Comparison of ENCODE assay signal across 16 cellular contexts in the genomic region with DNA sequence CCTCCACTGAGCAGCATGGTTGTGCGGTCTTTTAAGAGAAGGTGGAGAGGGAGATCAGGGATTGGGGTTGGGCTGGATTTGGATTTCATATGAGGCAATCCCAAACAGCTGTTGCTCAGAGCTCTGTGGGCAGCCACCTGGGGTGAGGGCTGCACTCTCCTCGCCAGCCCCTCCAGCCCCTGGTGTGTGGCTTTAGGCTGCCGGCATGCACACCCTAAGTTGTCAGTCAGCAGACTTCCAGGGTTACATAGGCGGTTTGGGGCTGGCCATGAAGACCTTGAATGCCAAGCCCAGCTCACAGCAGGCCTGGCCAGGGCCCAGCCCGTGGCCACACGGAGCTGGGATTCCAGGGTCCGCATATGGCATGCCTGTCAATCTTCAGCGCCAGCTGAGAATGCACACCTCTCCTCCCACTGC. TPM values are rescaled to one million over a fixed set of nuclear protein-coding genes. Genes with fewer than 3 reads are reported as not detected.
DNase-seq lines count a peak whose midpoint lies in the region; ATAC-seq and TF ChIP-seq lines count a peak whose summit lies in the region.
"Had no signal": no experiment of that assay in that cellular context is flagged by ENCODE, and none has a peak within 500 bp of the region (broad histone marks: within the 10 kb centered on the region; RNA-seq: fewer than 3 reads in every experiment).

No MANE protein-coding gene starts in this region.

- H2AK5ac ChIP-seq in IMR-90 (ENCODE audit: low read depth, low read length) (no peak overlapping the region), mesendoderm (ENCODE audit: low read length) (no peak overlapping the region)

- no peak for DNase-seq in IMR-90
- peak; percentile 61 for DNase-seq in WERI-Rb-1
- no peak for DNase-seq in left cardiac atrium
- peak; percentile 50 for DNase-seq in smooth muscle cell of the brain vasculature (ENCODE audit: low read depth, low spot score)
- no peak for DNase-seq in stimulated activated CD4-positive, alpha-beta T cell treated with anti-CD3 and anti-CD28 coated beads, Interleukin-4, amount 100 ng/mL, for 4 hours
- no peak for DNase-seq in mesendoderm
- no peak for DNase-seq in dedifferentiated amniotic fluid mesenchymal stem cell (ENCODE audit: extremely low spot score)
- DNase-seq: activated CD4-positive, alpha-beta T cell treated with anti-CD3 and anti-CD28 coated beads for 4 hours; CD4-positive, alpha-beta T cell; midbrain; NCI-H1930; occipital lobe; stimulated activated CD4-positive, alpha-beta T cell treated with anti-CD3 and anti-CD28 coated beads, Interleukin-12 subunit alpha, Interleukin-12 subunit beta, amount 100 ng/mL, for 4 hours; T-helper 17 cell had no signal

- H2AK9ac ChIP-seq in IMR-90 (replicated peaks; ENCODE audit: low read depth, low read length, poor library complexity), result no peak overlapping the region

- H2BK5ac ChIP-seq in IMR-90 (ENCODE audit: low read depth, low read length, poor library complexity, severe bottlenecking) (peak overlapping the region; percentile 17), mesendoderm (ENCODE audit: low read length) (no peak overlapping the region)

- TF ChIP-seq CTCF in IMR-90 (conservative IDR thresholded peaks at IDR 0.05; ENCODE audit: low read depth, low read length) (no peak), WERI-Rb-1 (IDR thresholded peaks at IDR 0.05; ENCODE audit: low read depth, low read length) (no peak)

- H3K27ac ChIP-seq in IMR-90 (ENCODE audit: insufficient read depth, low read length), result peak overlapping the region; percentile 34; the same call in 1 of the 2 replicates
- peak overlapping the region; percentile 86 for H3K27ac ChIP-seq in WERI-Rb-1
- no peak overlapping the region for H3K27ac ChIP-seq in mesendoderm (ENCODE audit: low read depth, low read length)
- H3K27ac ChIP-seq: epithelial cell of prostate had no signal

- H3K23ac ChIP-seq in IMR-90 (ENCODE audit: low read depth, low read length), result no peak overlapping the region
- H3K23ac ChIP-seq in mesendoderm (ENCODE audit: low read length), result no peak overlapping the region

- in situ Hi-C loops in IMR-90 (cut with MboI; ENCODE audit: low sequenced_read_pairs), result no loop called here

- H3K4me3 ChIP-seq in IMR-90 (ENCODE audit: insufficient read depth, low read depth, low read length) (no peak overlapping the region), WERI-Rb-1 (ENCODE audit: low read depth, low read length) (no peak overlapping the region), mesendoderm (ENCODE audit: low read length) (no peak overlapping the region)

- H3K27me3 ChIP-seq in IMR-90 (ENCODE audit: control insufficient read depth, insufficient read depth, low read length) (no peaks in the 10 kb centered on the region), WERI-Rb-1 (ENCODE audit: insufficient read depth, low read depth, severe bottlenecking) (no peaks in the 10 kb centered on the region), mesendoderm (ENCODE audit: insufficient read depth, low read length, poor library complexity) (no peaks in the 10 kb centered on the region)

- H3K56ac ChIP-seq in IMR-90 (ENCODE audit: extremely low read depth, insufficient read depth, low read length) (no peak overlapping the region), mesendoderm (ENCODE audit: low read length) (no peak overlapping the region)

- no peaks in the 10 kb centered on the region for H3K9me3 ChIP-seq in IMR-90 (ENCODE audit: control insufficient read depth, insufficient read depth, low read length)
- H3K9me3 ChIP-seq in WERI-Rb-1 (ENCODE audit: severe bottlenecking), result no peaks in the 10 kb centered on the region

- H3K4ac ChIP-seq in IMR-90 (ENCODE audit: low read depth, low read length) (no peak overlapping the region), mesendoderm (ENCODE audit: low read depth, low read length) (no peak overlapping the region)

- TF ChIP-seq POLR2A in IMR-90 (IDR thresholded peaks at IDR 0.05; ENCODE audit: low read depth, low read length), result no peak

- no peak overlapping the region for H2BK20ac ChIP-seq in IMR-90 (ENCODE audit: low read depth, low read length)

- no peak overlapping the region for H2BK120ac ChIP-seq in IMR-90 (ENCODE audit: low read depth, low read length)
- H2BK120ac ChIP-seq in mesendoderm (ENCODE audit: low read depth, low read length), result no peak overlapping the region

- H4K20me1 ChIP-seq in IMR-90 (ENCODE audit: insufficient read depth, low read length), result peaks cover 81% of the 10 kb centered on the region

- BruUV-seq in IMR-90 (replicated peaks; lab: Mats Ljungman, UMichigan), result no TSS peak

- H2BK15ac ChIP-seq in IMR-90 (ENCODE audit: low read depth, low read length), result no peak overlapping the region
- H2BK15ac ChIP-seq in mesendoderm (replicated peaks; ENCODE audit: low read depth), result no peak overlapping the region

- 75% methylated on average over 4 of the region's 8 CpGs; no CpG with 5 or more reads in 1 of the 2 experiments for WGBS in IMR-90 (ENCODE audit: extremely low coverage in 2 of 2, insufficient read length in 1 of 2), 2 experiments
- no CpG with 5 or more reads among the region's 8 CpGs for WGBS in mesendoderm (ENCODE audit: extremely low coverage, insufficient coverage, low lambda C conversion rate)

- H3K9ac ChIP-seq in IMR-90 (ENCODE audit: low read depth, low read length), result no peak overlapping the region
- H3K9ac ChIP-seq in mesendoderm (ENCODE audit: low read length), result no peak overlapping the region

- H3K4me1 ChIP-seq in IMR-90 (ENCODE audit: control insufficient read depth, insufficient read depth, low read length), result peaks cover 16% of the 10 kb centered on the region
- H3K4me1 ChIP-seq in mesendoderm (ENCODE audit: control insufficient read depth, low read depth, low read length), result peaks cover 8% of the 10 kb centered on the region

- CTCF ChIA-PET in IMR-90 (lab: Yijun Ruan, JAX), result interaction anchor here (0.5 kb wide), 1 partner anchor 45 kb away, joined by 3 read pairs; no protein-coding TSS in a partner anchor

- peaks cover 5% of the 10 kb centered on the region for H3K79me2 ChIP-seq in mesendoderm (ENCODE audit: control insufficient read depth, insufficient read depth, low read length)

- H3K79me1 ChIP-seq in IMR-90 (ENCODE audit: low read depth in 1 of 2, low read length in 2 of 2), result peaks cover 52 to 99% of the 10 kb centered on the region in 2 experiments
- peaks cover 33% of the 10 kb centered on the region for H3K79me1 ChIP-seq in mesendoderm (ENCODE audit: low read length)

- peaks cover 82% of the 10 kb centered on the region for H3K36me3 ChIP-seq in IMR-90 (ENCODE audit: control insufficient read depth, insufficient read depth, low read length)
- H3K36me3 ChIP-seq in WERI-Rb-1, result peaks cover 6% of the 10 kb centered on the region
- peaks cover 3% of the 10 kb centered on the region for H3K36me3 ChIP-seq in mesendoderm (ENCODE audit: control insufficient read depth, insufficient read depth, low read length)

- dilution Hi-C loops in IMR-90 (cut with HindIII; ENCODE audit: low sequenced_read_pairs, unreplicated experiment), result no loop called here

- H3K14ac ChIP-seq in IMR-90 (replicated peaks; ENCODE audit: low read depth, low read length), result no peak overlapping the region

- POLR2A ChIA-PET in IMR-90 (lab: Charles Lee; ENCODE audit: unreplicated experiment), result no interaction called here

- ATAC-seq in IMR-90 (ENCODE audit: low read depth), result no peak
- ATAC-seq in left cardiac atrium, result peak; percentile 11 to 20
- ATAC-seq: activated naive CD4-positive, alpha-beta T cell treated with anti-CD3 and anti-CD28 coated beads, Interleukin-2, amount 50 U/mL, for 72 hours; T-helper 17 cell had no signal

- no peak overlapping the region for H2AFZ ChIP-seq in IMR-90 (replicated peaks; ENCODE audit: low read length, poor library complexity)

- H4K91ac ChIP-seq in IMR-90 (ENCODE audit: insufficient read depth, low read depth, low read length), result no peak overlapping the region

- peaks cover 10% of the 10 kb centered on the region for H3K9me1 ChIP-seq in IMR-90 (ENCODE audit: insufficient read depth, low read length)

- H3K4me2 ChIP-seq in IMR-90 (ENCODE audit: low read depth, low read length) (no peak overlapping the region), mesendoderm (ENCODE audit: low read length) (no peak overlapping the region)

- H4K8ac ChIP-seq in IMR-90 (ENCODE audit: low read depth in 2 of 2, low read length in 2 of 2) (no peak overlapping the region), mesendoderm (ENCODE audit: low read depth, low read length) (no peak overlapping the region)

- intact Hi-C loops in IMR-90 (cut with micrococcal nuclease), result no loop called here
- intact Hi-C loops in left cardiac atrium (cut with DNase I), result no loop called here

- no peak for TF ChIP-seq RAD21 in IMR-90 (IDR thresholded peaks at IDR 0.05; ENCODE audit: low read length)

- H4K5ac ChIP-seq in IMR-90 (ENCODE audit: low read depth, low read length) (no peak overlapping the region), mesendoderm (ENCODE audit: low read length) (no peak overlapping the region)

- H3K18ac ChIP-seq in IMR-90 (ENCODE audit: low read depth, low read length), result no peak overlapping the region
- H3K18ac ChIP-seq in mesendoderm (ENCODE audit: low read length), result no peak overlapping the region

TF ChIP-seq in IMR-90, 13 proteins besides CTCF, POLR2A, EP300 and RAD21 (continues in another document):
- no peak for TF ChIP-seq MXI1 (IDR thresholded peaks at IDR 0.05; ENCODE audit: borderline replicate concordance, low read depth, low read length)
- no peak for TF ChIP-seq NFE2L2 (IDR thresholded peaks at IDR 0.05; ENCODE audit: low read depth, low read length)
- TF ChIP-seq CHD1 (IDR thresholded peaks at IDR 0.05; ENCODE audit: low read depth, low read length), result no peak
- TF ChIP-seq MAFK (IDR thresholded peaks at IDR 0.05; ENCODE audit: low read depth, low read length), result no peak
- no peak for TF ChIP-seq MAZ (IDR thresholded peaks at IDR 0.05; ENCODE audit: borderline replicate concordance, low read depth, low read length)
- TF ChIP-seq, protein P1, sequence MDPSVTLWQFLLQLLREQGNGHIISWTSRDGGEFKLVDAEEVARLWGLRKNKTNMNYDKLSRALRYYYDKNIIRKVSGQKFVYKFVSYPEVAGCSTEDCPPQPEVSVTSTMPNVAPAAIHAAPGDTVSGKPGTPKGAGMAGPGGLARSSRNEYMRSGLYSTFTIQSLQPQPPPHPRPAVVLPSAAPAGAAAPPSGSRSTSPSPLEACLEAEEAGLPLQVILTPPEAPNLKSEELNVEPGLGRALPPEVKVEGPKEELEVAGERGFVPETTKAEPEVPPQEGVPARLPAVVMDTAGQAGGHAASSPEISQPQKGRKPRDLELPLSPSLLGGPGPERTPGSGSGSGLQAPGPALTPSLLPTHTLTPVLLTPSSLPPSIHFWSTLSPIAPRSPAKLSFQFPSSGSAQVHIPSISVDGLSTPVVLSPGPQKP (IDR thresholded peaks at IDR 0.05; ENCODE audit: borderline replicate concordance, low read depth, low read length), result no peak

RNA-seq across cellular contexts. Expression of a gene that starts 54.8 kb away (rescaled TPM):
- 6.6 and 6.7 TPM in 2 replicates for total RNA-seq in IMR-90 (2012; rRNA removed)
- 43.2 and 48.7 TPM in 2 replicates for polyA plus RNA-seq in IMR-90 (2012; rRNA removed)
- polyA plus RNA-seq in IMR-90 (2012; cell fraction: cytosol; rRNA removed), result 39.5 and 51.2 TPM in 2 replicates
- polyA plus RNA-seq in IMR-90 (2012; cell fraction: nucleus; rRNA removed; ENCODE audit: low replicate concordance), result 57.0 and 113 TPM in 2 replicates
- total RNA-seq in left cardiac atrium, result 10 to 100 TPM; 51.4 to 58.0 TPM
- polyA plus RNA-seq in mesendoderm (2013, experiment 1 of 2), result 23.7 TPM
- 23.1 TPM for polyA plus RNA-seq in mesendoderm (2013, experiment 2 of 2)

Comparison
In these comparisons a context has a peak if more than half of its experiments do, and no peak if none do; other contexts are left out.
1. DNase-seq: peak in WERI-Rb-1 (single experiment) and smooth muscle cell of the brain vasculature (single experiment); none in IMR-90 (single experiment), left cardiac atrium (single experiment), stimulated activated CD4-positive, alpha-beta T cell treated with anti-CD3 and anti-CD28 coated beads, Interleukin-4, amount 100 ng/mL, for 4 hours (0 of 2), mesendoderm (single experiment) and dedifferentiated amniotic fluid mesenchymal stem cell (single experiment).